ENCODE assay signal across 12 cellular contexts in the genomic region with DNA sequence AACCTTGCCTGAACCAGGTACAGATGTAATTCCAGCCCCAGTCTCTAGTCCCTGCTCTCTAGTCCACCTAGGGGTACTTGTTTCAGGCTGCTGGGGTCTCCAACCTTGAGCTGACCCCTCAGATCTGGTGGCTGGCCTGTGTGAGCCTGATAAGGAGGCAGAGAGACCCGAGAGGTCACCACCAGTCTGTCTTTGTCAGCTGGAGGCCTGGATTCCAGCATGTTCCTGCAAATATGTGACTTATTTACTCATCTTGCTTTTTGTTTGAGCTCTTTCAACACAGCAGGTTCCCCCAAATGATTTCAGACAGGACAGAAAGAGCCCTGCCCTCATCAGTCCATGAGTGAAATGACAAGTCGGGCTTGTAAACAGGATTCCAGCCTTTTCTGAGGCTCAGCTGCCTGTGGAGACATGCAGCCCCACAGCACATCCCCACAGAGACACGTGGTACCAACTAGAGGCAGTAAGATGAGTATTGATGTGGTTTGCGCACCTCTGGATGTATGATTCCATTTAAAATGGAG. TPM values are rescaled to one million over a fixed set of nuclear protein-coding genes. Genes with fewer than 3 reads are reported as not detected.
A peak's percentile ranks its signal among the peaks of the same experiment; 100 is the strongest.
DNase-seq lines count a peak whose midpoint lies in the region; ATAC-seq, FAIRE-seq and TF ChIP-seq lines count a peak whose summit lies in the region.
"Had no signal": no experiment of that assay in that cellular context is flagged by ENCODE, and none has a peak within 500 bp of the region (broad histone marks: within the 10 kb centered on the region; RNA-seq: fewer than 3 reads in every experiment).

No MANE protein-coding gene starts in this region.

- no peak overlapping the region for H3K4me3 ChIP-seq in Jurkat, Clone E6-1 (ENCODE audit: low read length)
- H3K4me3 ChIP-seq in astrocyte (ENCODE audit: insufficient read depth, low read depth, low read length), result no peak overlapping the region
- H3K4me3 ChIP-seq in esophagus squamous epithelium, result no peak overlapping the region

- H3K27me3 ChIP-seq in astrocyte (ENCODE audit: insufficient read depth, low read length) (no peaks in the 10 kb centered on the region), esophagus squamous epithelium (no peaks in the 10 kb centered on the region)

- no peak for TF ChIP-seq POLR2A in esophagus squamous epithelium (IDR thresholded peaks at IDR 0.05)

- H3K36me3 Mint-ChIP-seq in activated CD4-positive, alpha-beta T cell treated with anti-CD3 and anti-CD28 coated beads for 36 hours (ENCODE audit: low read depth), result peaks cover 2% of the 10 kb centered on the region
- no peaks in the 10 kb centered on the region for H3K36me3 Mint-ChIP-seq in astrocyte (ENCODE audit: low read depth, unreplicated experiment)
- H3K36me3 Mint-ChIP-seq in natural killer cell treated with Interleukin-12 subunit alpha and Interleukin-12 subunit beta and Interleukin-15 and Interleukin-18, amount 100 ng/mL, for 72 hours, result no peaks in the 10 kb centered on the region

- no peaks in the 10 kb centered on the region for H3K36me3 ChIP-seq in astrocyte (ENCODE audit: insufficient read depth, low read length)
- no peaks in the 10 kb centered on the region for H3K36me3 ChIP-seq in esophagus squamous epithelium

- intact Hi-C loops in activated CD4-positive, alpha-beta T cell treated with anti-CD3 and anti-CD28 coated beads for 36 hours (cut with DNase I, micrococcal nuclease), result loop anchor here (2.0 to 10.0 kb wide), 4 partner anchors 15 to 229 kb away; a partner anchor contains a TSS
- intact Hi-C loops in esophagus squamous epithelium (cut with DNase I), result no loop called here

- peak; percentile 35 for DNase-seq in activated CD4-positive, alpha-beta T cell treated with anti-CD3 and anti-CD28 coated beads for 36 hours
- no peak for DNase-seq in activated CD4-positive, alpha-beta T cell treated with anti-CD3 and anti-CD28 coated beads for 1 hour
- DNase-seq in Jurkat, Clone E6-1 (ENCODE audit: low read depth, low spot score), result peak; percentile 35
- DNase-seq in astrocyte (ENCODE audit: low read depth), result no peak
- DNase-seq in natural killer cell treated with Interleukin-12 subunit alpha and Interleukin-12 subunit beta and Interleukin-15 and Interleukin-18, amount 100 ng/mL, for 72 hours (ENCODE audit: low spot score), result no peak
- DNase-seq in esophagus squamous epithelium (lab: John Stamatoyannopoulos, UW), result no peak
- DNase-seq in cerebellum (ENCODE audit: low spot score), result no peak
- DNase-seq: NCI-H2107, PC-3, T1000 had no signal

- no peaks in the 10 kb centered on the region for H3K9me3 ChIP-seq in astrocyte (ENCODE audit: insufficient read depth, low read depth, low read length)
- no peaks in the 10 kb centered on the region for H3K9me3 ChIP-seq in esophagus squamous epithelium

- TF ChIP-seq CTCF in astrocyte (IDR thresholded peaks at IDR 0.05; ENCODE audit: insufficient read depth, low read depth, low read length) (no peak), esophagus squamous epithelium (IDR thresholded peaks at IDR 0.05) (no peak)

- H3K27ac ChIP-seq in astrocyte (ENCODE audit: low read depth, low read length) (no peak overlapping the region), esophagus squamous epithelium (no peak overlapping the region)

- CTCF ChIA-PET in activated CD4-positive, alpha-beta T cell treated with anti-CD3 and anti-CD28 coated beads for 36 hours (lab: Charles Lee), result interaction anchor here (1.4 kb wide), 1 partner anchor 24 kb away, joined by 4 read pairs; no protein-coding TSS in a partner anchor

- peak; percentile 17 for FAIRE-seq in astrocyte (lab: Jason Lieb, UNC)
- FAIRE-seq: colon had no signal

- H3K9me3 Mint-ChIP-seq in activated CD4-positive, alpha-beta T cell treated with anti-CD3 and anti-CD28 coated beads for 36 hours (ENCODE audit: low read depth), result peaks cover 2% of the 10 kb centered on the region
- no peaks in the 10 kb centered on the region for H3K9me3 Mint-ChIP-seq in astrocyte (ENCODE audit: unreplicated experiment)
- no peaks in the 10 kb centered on the region for H3K9me3 Mint-ChIP-seq in natural killer cell treated with Interleukin-12 subunit alpha and Interleukin-12 subunit beta and Interleukin-15 and Interleukin-18, amount 100 ng/mL, for 72 hours

- no peak overlapping the region for H3K4me3 Mint-ChIP-seq in activated CD4-positive, alpha-beta T cell treated with anti-CD3 and anti-CD28 coated beads for 36 hours
- H3K4me3 Mint-ChIP-seq in astrocyte (ENCODE audit: unreplicated experiment), result no peak overlapping the region
- peak overlapping the region; percentile 45 for H3K4me3 Mint-ChIP-seq in natural killer cell treated with Interleukin-12 subunit alpha and Interleukin-12 subunit beta and Interleukin-15 and Interleukin-18, amount 100 ng/mL, for 72 hours

- H3K27ac Mint-ChIP-seq in activated CD4-positive, alpha-beta T cell treated with anti-CD3 and anti-CD28 coated beads for 36 hours, result peak overlapping the region; percentile 93
- no peak overlapping the region for H3K27ac Mint-ChIP-seq in astrocyte (ENCODE audit: unreplicated experiment)
- H3K27ac Mint-ChIP-seq in natural killer cell treated with Interleukin-12 subunit alpha and Interleukin-12 subunit beta and Interleukin-15 and Interleukin-18, amount 100 ng/mL, for 72 hours, result peak overlapping the region; percentile 8 to 72

- no peak overlapping the region for H3K9ac ChIP-seq in astrocyte (ENCODE audit: low read length)

- H4K20me1 ChIP-seq in astrocyte (ENCODE audit: insufficient read depth, low read length), result no peaks in the 10 kb centered on the region

- 35 to 100% methylated on average over 1 to 4 of the region's 4 CpGs for WGBS in esophagus squamous epithelium, 2 donors

- H3K4me1 ChIP-seq in astrocyte (ENCODE audit: insufficient read depth, low read length) (no peaks in the 10 kb centered on the region), esophagus squamous epithelium (no peaks in the 10 kb centered on the region)

- ATAC-seq in activated CD4-positive, alpha-beta T cell treated with anti-CD3 and anti-CD28 coated beads for 36 hours, result peak; percentile 43
- ATAC-seq in natural killer cell treated with Interleukin-12 subunit alpha and Interleukin-12 subunit beta and Interleukin-15 and Interleukin-18, amount 100 ng/mL, for 72 hours, result no peak
- no peak for ATAC-seq in GM19035 (IDR thresholded peaks at IDR 0.05; ENCODE audit: unreplicated experiment)
- ATAC-seq: PC-3 had no signal

- no peaks in the 10 kb centered on the region for H3K79me2 ChIP-seq in astrocyte (ENCODE audit: insufficient read depth, low read length)

- H3K27me3 Mint-ChIP-seq in activated CD4-positive, alpha-beta T cell treated with anti-CD3 and anti-CD28 coated beads for 36 hours, result no peaks in the 10 kb centered on the region
- H3K27me3 Mint-ChIP-seq in astrocyte (ENCODE audit: low read depth, unreplicated experiment), result peaks cover 2% of the 10 kb centered on the region
- H3K27me3 Mint-ChIP-seq in natural killer cell treated with Interleukin-12 subunit alpha and Interleukin-12 subunit beta and Interleukin-15 and Interleukin-18, amount 100 ng/mL, for 72 hours, result peaks cover 0 to 26% of the 10 kb centered on the region in 2 donors

- POLR2A ChIA-PET in activated CD4-positive, alpha-beta T cell treated with anti-CD3 and anti-CD28 coated beads for 36 hours (lab: Charles Lee), result interaction anchor here (1.0 kb wide), 1 partner anchor 18 kb away, joined by 4 read pairs; no protein-coding TSS in a partner anchor

- H3K4me1 Mint-ChIP-seq in activated CD4-positive, alpha-beta T cell treated with anti-CD3 and anti-CD28 coated beads for 36 hours, result peaks cover 67% of the 10 kb centered on the region
- H3K4me1 Mint-ChIP-seq in astrocyte (ENCODE audit: low read depth, unreplicated experiment), result peaks cover 9% of the 10 kb centered on the region
- H3K4me1 Mint-ChIP-seq in natural killer cell treated with Interleukin-12 subunit alpha and Interleukin-12 subunit beta and Interleukin-15 and Interleukin-18, amount 100 ng/mL, for 72 hours (ENCODE audit: low read depth in 2 of 2), result peaks cover 25 to 28% of the 10 kb centered on the region in 2 donors

- H2AFZ ChIP-seq in astrocyte (ENCODE audit: low read depth, low read length), result no peak overlapping the region

- no peak overlapping the region for H3K4me2 ChIP-seq in astrocyte (ENCODE audit: low read length)

RNA-seq across cellular contexts. Expression of a gene that starts 37.5 kb away (rescaled TPM):
- total RNA-seq in activated CD4-positive, alpha-beta T cell treated with anti-CD3 and anti-CD28 coated beads for 36 hours, result 10 to 100 TPM; 72.7 to 93.6 TPM
- polyA plus RNA-seq in Jurkat, Clone E6-1 (2012; ENCODE audit: insufficient read depth, insufficient read length), result 52.1 TPM
- total RNA-seq in astrocyte (64.7 and 69.4 TPM in 2 replicates), esophagus squamous epithelium (10 to 100 TPM; 12.2 to 21.6 (median 19.9) TPM), cerebellum (2.5 TPM)
- 10 to 100 TPM; 41.6 to 73.7 TPM for total RNA-seq in natural killer cell treated with Interleukin-12 subunit alpha and Interleukin-12 subunit beta and Interleukin-15 and Interleukin-18, amount 100 ng/mL, for 72 hours

Comparison
In these comparisons a context has a peak if more than half of its experiments do, and no peak if none do; other contexts are left out.
1. DNase-seq: peak in activated CD4-positive, alpha-beta T cell treated with anti-CD3 and anti-CD28 coated beads for 36 hours (single experiment) and Jurkat, Clone E6-1 (single experiment); none in activated CD4-positive, alpha-beta T cell treated with anti-CD3 and anti-CD28 coated beads for 1 hour (single experiment), astrocyte (single experiment), natural killer cell treated with Interleukin-12 subunit alpha and Interleukin-12 subunit beta and Interleukin-15 and Interleukin-18, amount 100 ng/mL, for 72 hours (single experiment), esophagus squamous epithelium (single experiment) and cerebellum (single experiment).